ENCODE assay signal across 22 cellular contexts in the genomic region with DNA sequence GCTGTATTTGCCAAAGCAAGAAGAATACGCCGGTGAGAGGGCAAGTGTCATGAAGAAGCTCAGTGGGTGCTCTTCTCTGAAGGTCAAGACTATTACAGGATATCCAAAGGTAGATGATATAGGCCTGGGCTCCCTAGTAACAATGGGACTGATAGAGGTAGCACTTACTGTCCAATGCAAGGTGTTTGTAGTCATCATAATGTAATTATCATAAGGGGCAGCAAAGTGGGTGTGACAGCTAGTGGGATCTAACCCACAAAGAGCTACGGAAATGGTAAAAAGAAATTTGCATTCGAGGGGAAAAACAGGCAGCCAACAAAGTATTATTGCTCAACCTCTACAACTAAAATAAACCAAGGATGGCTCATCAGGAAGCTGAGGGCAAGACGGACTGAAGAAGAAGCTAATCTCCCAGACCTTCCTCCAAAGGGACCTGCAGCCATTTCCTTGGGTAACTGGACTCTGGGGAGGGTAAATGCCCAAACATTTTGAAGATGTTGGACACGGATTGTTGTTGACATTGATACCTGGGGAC.
"Had no signal": no experiment of that assay in that cellular context is flagged by ENCODE, and none has a peak within 500 bp of the region (broad histone marks: within the 10 kb centered on the region; RNA-seq: fewer than 3 reads in every experiment).

No MANE protein-coding gene starts in this region.

- DNase-seq: activated CD4-positive, alpha-beta memory T cell treated with anti-CD3 and anti-CD28 coated beads for 36 hours; activated CD4-positive, alpha-beta T cell treated with anti-CD3 and anti-CD28 coated beads, Interleukin-2, amount 10 ng/mL, durations not matched to agents 24 days and 14 days; activated CD4-positive, CD25-positive, alpha-beta regulatory T cell treated with anti-CD3 and anti-CD28 coated beads, Interleukin-2, amount 50 U/mL, for 72 hours; activated CD8-positive, alpha-beta memory T cell treated with anti-CD3 and anti-CD28 coated beads, Interleukin-2, amount 50 U/mL, for 4 hours; activated gamma-delta T cell; activated naive CD4-positive, alpha-beta T cell treated with anti-CD3 and anti-CD28 coated beads, Interleukin-2, amount 10 ng/mL, durations not matched to agents 7 days and 5 days; activated naive CD8-positive, alpha-beta T cell treated with anti-CD3 and anti-CD28 coated beads, Interleukin-2, amount 10 ng/mL, durations not matched to agents 7 days and 5 days; activated T-cell treated with anti-CD3 and anti-CD28 coated beads, Interleukin-2, amount 50 U/mL, for 1 hour; caudate nucleus; left lung; lower lobe of right lung; mucosa of descending colon; posterior cingulate gyrus; right cardiac atrium; stimulated activated CD4-positive, alpha-beta T cell treated with anti-CD3 and anti-CD28 coated beads, Interleukin-12 subunit alpha, Interleukin-12 subunit beta, amount 100 ng/mL, for 4 hours; stimulated activated CD4-positive, alpha-beta T cell treated with anti-CD3 and anti-CD28 coated beads, Interleukin-4, amount 100 ng/mL, for 1 hour; T1000; trophoblast cell had no signal

- H3K27ac ChIP-seq: left lung, lower lobe of right lung, thoracic aorta, vagina had no signal

- H3K27me3 Mint-ChIP-seq: activated CD4-positive, alpha-beta memory T cell treated with anti-CD3 and anti-CD28 coated beads for 36 hours; activated CD4-positive, alpha-beta T cell treated with anti-CD3 and anti-CD28 coated beads, Interleukin-2, amount 10 ng/mL, durations not matched to agents 24 days and 14 days; activated naive CD4-positive, alpha-beta T cell treated with anti-CD3 and anti-CD28 coated beads, Interleukin-2, amount 10 ng/mL, durations not matched to agents 7 days and 5 days; activated naive CD8-positive, alpha-beta T cell treated with anti-CD3 and anti-CD28 coated beads, Interleukin-2, amount 10 ng/mL, durations not matched to agents 7 days and 5 days; stimulated activated naive CD8-positive, alpha-beta T cell treated with anti-CD3 and anti-CD28 coated beads, Interleukin-15, Interleukin-2, amounts not matched to agents 100 ng/mL and 50 ng/mL, for 24 hours had no signal

- H3K36me3 Mint-ChIP-seq: activated CD4-positive, alpha-beta memory T cell treated with anti-CD3 and anti-CD28 coated beads for 36 hours; activated naive CD4-positive, alpha-beta T cell treated with anti-CD3 and anti-CD28 coated beads, Interleukin-2, amount 10 ng/mL, durations not matched to agents 7 days and 5 days; activated naive CD8-positive, alpha-beta T cell treated with anti-CD3 and anti-CD28 coated beads, Interleukin-2, amount 10 ng/mL, durations not matched to agents 7 days and 5 days; natural killer cell treated with Interleukin-12 subunit alpha and Interleukin-12 subunit beta and Interleukin-15 and Interleukin-18, amount 100 ng/mL, for 72 hours had no signal

- H3K36me3 ChIP-seq: left lung, lower lobe of right lung, thoracic aorta, vagina had no signal

- H3K4me3 Mint-ChIP-seq: activated CD4-positive, alpha-beta memory T cell treated with anti-CD3 and anti-CD28 coated beads for 36 hours; activated CD4-positive, alpha-beta T cell treated with anti-CD3 and anti-CD28 coated beads, Interleukin-2, amount 10 ng/mL, durations not matched to agents 24 days and 14 days; activated naive CD4-positive, alpha-beta T cell treated with anti-CD3 and anti-CD28 coated beads, Interleukin-2, amount 10 ng/mL, durations not matched to agents 7 days and 5 days; activated naive CD8-positive, alpha-beta T cell treated with anti-CD3 and anti-CD28 coated beads, Interleukin-2, amount 10 ng/mL, durations not matched to agents 7 days and 5 days; natural killer cell treated with Interleukin-12 subunit alpha and Interleukin-12 subunit beta and Interleukin-15 and Interleukin-18, amount 100 ng/mL, for 72 hours; stimulated activated naive CD8-positive, alpha-beta T cell treated with anti-CD3 and anti-CD28 coated beads, Interleukin-15, Interleukin-2, amounts not matched to agents 100 ng/mL and 50 ng/mL, for 24 hours had no signal

- H3K9me3 Mint-ChIP-seq: activated CD4-positive, alpha-beta memory T cell treated with anti-CD3 and anti-CD28 coated beads for 36 hours; activated CD4-positive, alpha-beta T cell treated with anti-CD3 and anti-CD28 coated beads, Interleukin-2, amount 10 ng/mL, durations not matched to agents 24 days and 14 days; activated naive CD4-positive, alpha-beta T cell treated with anti-CD3 and anti-CD28 coated beads, Interleukin-2, amount 10 ng/mL, durations not matched to agents 7 days and 5 days; activated naive CD8-positive, alpha-beta T cell treated with anti-CD3 and anti-CD28 coated beads, Interleukin-2, amount 10 ng/mL, durations not matched to agents 7 days and 5 days; natural killer cell treated with Interleukin-12 subunit alpha and Interleukin-12 subunit beta and Interleukin-15 and Interleukin-18, amount 100 ng/mL, for 72 hours; stimulated activated naive CD8-positive, alpha-beta T cell treated with anti-CD3 and anti-CD28 coated beads, Interleukin-15, Interleukin-2, amounts not matched to agents 100 ng/mL and 50 ng/mL, for 24 hours had no signal

- H3K27ac Mint-ChIP-seq: activated CD4-positive, alpha-beta memory T cell treated with anti-CD3 and anti-CD28 coated beads for 36 hours; activated CD4-positive, alpha-beta T cell treated with anti-CD3 and anti-CD28 coated beads, Interleukin-2, amount 10 ng/mL, durations not matched to agents 24 days and 14 days; activated naive CD4-positive, alpha-beta T cell treated with anti-CD3 and anti-CD28 coated beads, Interleukin-2, amount 10 ng/mL, durations not matched to agents 7 days and 5 days; activated naive CD8-positive, alpha-beta T cell treated with anti-CD3 and anti-CD28 coated beads, Interleukin-2, amount 10 ng/mL, durations not matched to agents 7 days and 5 days; natural killer cell treated with Interleukin-12 subunit alpha and Interleukin-12 subunit beta and Interleukin-15 and Interleukin-18, amount 100 ng/mL, for 72 hours; stimulated activated naive CD8-positive, alpha-beta T cell treated with anti-CD3 and anti-CD28 coated beads, Interleukin-15, Interleukin-2, amounts not matched to agents 100 ng/mL and 50 ng/mL, for 24 hours had no signal

- H3K4me3 ChIP-seq: left lung, lower lobe of right lung, mucosa of descending colon, thoracic aorta, vagina had no signal

- H3K4me1 ChIP-seq: left lung, lower lobe of right lung, vagina had no signal

- H3K4me1 Mint-ChIP-seq: activated CD4-positive, alpha-beta T cell treated with anti-CD3 and anti-CD28 coated beads, Interleukin-2, amount 10 ng/mL, durations not matched to agents 24 days and 14 days; activated naive CD4-positive, alpha-beta T cell treated with anti-CD3 and anti-CD28 coated beads, Interleukin-2, amount 10 ng/mL, durations not matched to agents 7 days and 5 days; activated naive CD8-positive, alpha-beta T cell treated with anti-CD3 and anti-CD28 coated beads, Interleukin-2, amount 10 ng/mL, durations not matched to agents 7 days and 5 days had no signal

- H3K9me3 ChIP-seq: left lung, lower lobe of right lung, mucosa of descending colon, thoracic aorta, vagina had no signal

- ATAC-seq: left lung; lower lobe of right lung; mucosa of descending colon; natural killer cell treated with Interleukin-12 subunit alpha and Interleukin-12 subunit beta and Interleukin-15 and Interleukin-18, amount 100 ng/mL, for 72 hours; right cardiac atrium had no signal

- H3K27me3 ChIP-seq: left lung, vagina had no signal
